Comparison of ENCODE assay signal across 9 cellular contexts in genomic region chr6:136326038-136326561, GRCh38. TPM values are rescaled to one million over a fixed set of nuclear protein-coding genes. Genes with fewer than 3 reads are reported as not detected.
DNase-seq lines count a peak whose midpoint lies in the region; ATAC-seq and TF ChIP-seq lines count a peak whose summit lies in the region.
"Had no signal": no experiment of that assay in that cellular context is flagged by ENCODE, and none has a peak within 500 bp of the region (broad histone marks: within the 10 kb centered on the region; RNA-seq: fewer than 3 reads in every experiment).

No MANE protein-coding gene starts in this region.

- H3K27me3 ChIP-seq in neuron (ENCODE audit: insufficient read depth, low read length) (no peaks in the 10 kb centered on the region), gastroesophageal sphincter (no peaks in the 10 kb centered on the region), neural progenitor cell (no peaks in the 10 kb centered on the region)
- H3K27me3 ChIP-seq: testis had no signal

- intact Hi-C loops in activated naive CD4-positive, alpha-beta T cell treated with anti-CD3 and anti-CD28 coated beads for 36 hours (cut with micrococcal nuclease), result no loop called here

- no peaks in the 10 kb centered on the region for H4K20me1 ChIP-seq in neural progenitor cell (ENCODE audit: low read depth)

- no peaks in the 10 kb centered on the region for H3K9me3 Mint-ChIP-seq in activated naive CD4-positive, alpha-beta T cell treated with anti-CD3 and anti-CD28 coated beads for 36 hours
- no peaks in the 10 kb centered on the region for H3K9me3 Mint-ChIP-seq in neural progenitor cell

- no peak overlapping the region for H3K27ac Mint-ChIP-seq in activated naive CD4-positive, alpha-beta T cell treated with anti-CD3 and anti-CD28 coated beads for 36 hours
- H3K27ac Mint-ChIP-seq in neural progenitor cell, result no peak overlapping the region

- H3K27me3 Mint-ChIP-seq in activated naive CD4-positive, alpha-beta T cell treated with anti-CD3 and anti-CD28 coated beads for 36 hours (ENCODE audit: low read depth), result no peaks in the 10 kb centered on the region
- peaks cover 2% of the 10 kb centered on the region for H3K27me3 Mint-ChIP-seq in neural progenitor cell (ENCODE audit: insufficient read depth, low read depth)

- no peak overlapping the region for H3K9ac ChIP-seq in neural progenitor cell

- H3K4me3 ChIP-seq in neuron (ENCODE audit: low read length), result no peak overlapping the region
- no peak overlapping the region for H3K4me3 ChIP-seq in gastroesophageal sphincter
- H3K4me3 ChIP-seq in neural progenitor cell, result no peak overlapping the region
- H3K4me3 ChIP-seq: testis had no signal

- no peak overlapping the region for H3K27ac ChIP-seq in gastroesophageal sphincter
- no peak overlapping the region for H3K27ac ChIP-seq in neural progenitor cell
- H3K27ac ChIP-seq: testis had no signal

- DNase-seq in HT1080 (ENCODE audit: low read depth) (peak; percentile 25), NCI-H510A (lab: John Stamatoyannopoulos, UW) (peak; percentile 40), cerebellum (ENCODE audit: low spot score) (peak; percentile 56), neural progenitor cell (ENCODE audit: low spot score) (no peak)
- DNase-seq in activated naive CD4-positive, alpha-beta T cell treated with anti-CD3 and anti-CD28 coated beads for 36 hours, result no peak
- DNase-seq: NCI-H226, testis had no signal

- ATAC-seq in gastroesophageal sphincter, result no peak

- H3K4me1 ChIP-seq in neuron (ENCODE audit: insufficient read depth, low read length) (peaks cover 28% of the 10 kb centered on the region), gastroesophageal sphincter (peaks cover 0 to 7% (median 0%) of the 10 kb centered on the region in 3 donors), neural progenitor cell (peaks cover 21% of the 10 kb centered on the region)

- H3K9me3 ChIP-seq in neuron (ENCODE audit: low read length) (no peaks in the 10 kb centered on the region), gastroesophageal sphincter (no peaks in the 10 kb centered on the region), neural progenitor cell (ENCODE audit: low read depth) (no peaks in the 10 kb centered on the region)
- H3K9me3 ChIP-seq: testis had no signal

- TF ChIP-seq EP300 in gastroesophageal sphincter (IDR thresholded peaks at IDR 0.05), result no peak

- H3F3A ChIP-seq in neural progenitor cell (ENCODE audit: low read depth), result no peaks in the 10 kb centered on the region

- 63 to 69% methylated on average over 8 of the region's 8 CpGs for WGBS in gastroesophageal sphincter (ENCODE audit: low coverage in 1 of 2), 2 donors

- H2AFZ ChIP-seq in neuron (ENCODE audit: low read depth, low read length) (peak overlapping the region; percentile 12), neural progenitor cell (replicated peaks) (no peak overlapping the region)

- H3K4me1 Mint-ChIP-seq in activated naive CD4-positive, alpha-beta T cell treated with anti-CD3 and anti-CD28 coated beads for 36 hours (ENCODE audit: low read depth), result no peaks in the 10 kb centered on the region
- H3K4me1 Mint-ChIP-seq in neural progenitor cell, result peaks cover 14% of the 10 kb centered on the region

- TF ChIP-seq CTCF in gastroesophageal sphincter (IDR thresholded peaks at IDR 0.05) (no peak), neural progenitor cell (IDR thresholded peaks at IDR 0.05) (no peak)

- no peaks in the 10 kb centered on the region for H3K79me2 ChIP-seq in neural progenitor cell (ENCODE audit: low read depth)

- CTCF ChIA-PET in activated naive CD4-positive, alpha-beta T cell treated with anti-CD3 and anti-CD28 coated beads for 36 hours (lab: Charles Lee), result interaction anchor here (0.6 kb wide), 1 partner anchor 1741 kb away, joined by 3 read pairs; no protein-coding TSS in a partner anchor

- no peak overlapping the region for H3K4me2 ChIP-seq in neural progenitor cell

- H3K36me3 ChIP-seq in neuron (ENCODE audit: insufficient read depth, low read length) (no peaks in the 10 kb centered on the region), gastroesophageal sphincter (no peaks in the 10 kb centered on the region), neural progenitor cell (no peaks in the 10 kb centered on the region)

- no peak for TF ChIP-seq POLR2A in gastroesophageal sphincter (IDR thresholded peaks at IDR 0.05)

- no peak overlapping the region for H3K4me3 Mint-ChIP-seq in activated naive CD4-positive, alpha-beta T cell treated with anti-CD3 and anti-CD28 coated beads for 36 hours
- no peak overlapping the region for H3K4me3 Mint-ChIP-seq in neural progenitor cell

- H3K36me3 Mint-ChIP-seq in activated naive CD4-positive, alpha-beta T cell treated with anti-CD3 and anti-CD28 coated beads for 36 hours (ENCODE audit: low read depth), result no peaks in the 10 kb centered on the region
- H3K36me3 Mint-ChIP-seq in neural progenitor cell, result no peaks in the 10 kb centered on the region

RNA-seq across cellular contexts. Expression of gene BCLAF1, which starts 36.5 kb away (rescaled TPM):
- 99.0 and 109 TPM in 2 replicates for total RNA-seq in HT1080 (2014; rRNA removed; shearing (Covaris generic))
- polyA plus RNA-seq in HT1080 (2015; cell fraction: cytosol; rRNA removed), result 45.7 and 55.3 TPM in 2 replicates
- 172 and 174 TPM in 2 replicates for polyA plus RNA-seq in HT1080 (2015; cell fraction: nucleus; rRNA removed)
- total RNA-seq in cerebellum, result 208 TPM
- 100 to 1,000 TPM in 2 of 4 donors, 10 to 100 TPM in 2; 82.5 to 124 (median 105) TPM for total RNA-seq in gastroesophageal sphincter
- total RNA-seq in activated naive CD4-positive, alpha-beta T cell treated with anti-CD3 and anti-CD28 coated beads for 36 hours, result 100 to 1,000 TPM; 108 to 117 TPM
- 127 and 190 TPM in 2 replicates for total RNA-seq in neural progenitor cell (ENCODE audit: low replicate concordance)

Comparison
In these comparisons a context has a peak if more than half of its experiments do, and no peak if none do; other contexts are left out.
1. DNase-seq: peak in HT1080 (single experiment), NCI-H510A (single experiment) and cerebellum (single experiment); none in activated naive CD4-positive, alpha-beta T cell treated with anti-CD3 and anti-CD28 coated beads for 36 hours (single experiment) and neural progenitor cell (single experiment).